Comparison of ENCODE assay signal across 25 cellular contexts in the genomic region with DNA sequence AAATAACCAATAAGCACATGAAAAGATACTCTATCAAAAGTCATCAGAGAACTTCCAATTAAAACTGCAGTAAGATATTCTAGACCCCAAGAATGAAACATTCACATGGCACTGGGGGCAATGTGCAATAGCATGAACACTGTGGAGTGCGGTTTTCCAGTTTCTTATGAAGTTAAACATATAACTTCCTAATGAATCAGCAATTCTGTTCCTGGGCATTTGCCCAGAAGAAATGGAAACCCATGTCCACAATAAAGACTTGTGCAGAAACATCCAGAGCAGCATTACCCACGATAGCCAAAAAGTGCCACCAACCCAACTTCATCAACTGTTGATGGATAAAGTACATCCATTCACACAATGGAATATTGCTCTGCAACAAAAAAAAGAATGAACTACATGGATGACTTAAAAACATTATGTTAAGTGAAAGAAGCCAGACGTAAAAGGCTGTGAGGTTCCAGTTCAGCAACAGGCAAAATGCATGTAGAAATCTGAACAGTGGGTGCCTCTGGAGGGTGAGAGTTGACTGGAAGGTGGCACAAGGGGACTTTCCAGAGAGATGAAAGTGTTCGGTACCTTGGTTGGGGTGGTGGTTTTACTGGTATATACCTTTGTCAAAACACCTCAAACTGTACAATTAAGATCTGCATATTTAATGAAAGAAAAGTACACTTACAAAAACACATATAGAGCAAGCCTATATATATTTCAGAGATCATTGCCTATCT.
DNase-seq lines count a peak whose midpoint lies in the region; ATAC-seq and TF ChIP-seq lines count a peak whose summit lies in the region.
"Had no signal": no experiment of that assay in that cellular context is flagged by ENCODE, and none has a peak within 500 bp of the region (broad histone marks: within the 10 kb centered on the region; RNA-seq: fewer than 3 reads in every experiment).

No MANE protein-coding gene starts in this region.

- H3K27ac Mint-ChIP-seq in activated CD4-positive, alpha-beta T cell treated with anti-CD3 and anti-CD28 coated beads for 36 hours = no peak overlapping the region
- H3K27ac Mint-ChIP-seq: CD4-positive, alpha-beta memory T cell had no signal

- H3K27me3 Mint-ChIP-seq in activated CD4-positive, alpha-beta T cell treated with anti-CD3 and anti-CD28 coated beads for 36 hours = peaks cover 19% of the 10 kb centered on the region

- no TSS peak for BruUV-seq in PC-3 (replicated peaks; lab: Mats Ljungman, UMichigan)

- POLR2A ChIA-PET in activated CD4-positive, alpha-beta T cell treated with anti-CD3 and anti-CD28 coated beads for 36 hours (lab: Charles Lee) = no interaction called here
- POLR2A ChIA-PET in PC-3 (lab: Charles Lee; ENCODE audit: unreplicated experiment) = no interaction called here

- H3F3A ChIP-seq in PC-3 (ENCODE audit: low read length, unreplicated experiment) = no peaks in the 10 kb centered on the region

- no peak for TF ChIP-seq POLR2A in esophagus muscularis mucosa (IDR thresholded peaks at IDR 0.05; ENCODE audit: low read depth)

- no peaks in the 10 kb centered on the region for H3K36me3 Mint-ChIP-seq in activated CD4-positive, alpha-beta T cell treated with anti-CD3 and anti-CD28 coated beads for 36 hours (ENCODE audit: low read depth)
- H3K36me3 Mint-ChIP-seq: CD4-positive, alpha-beta memory T cell; IgD-negative memory B cell had no signal

- H3K9me3 ChIP-seq in PC-3 (ENCODE audit: low read length) = no peaks in the 10 kb centered on the region
- no peaks in the 10 kb centered on the region for H3K9me3 ChIP-seq in esophagus muscularis mucosa
- H3K9me3 ChIP-seq: Caco-2, HAP-1, MG63, SK-N-SH had no signal

- H3K9me2 ChIP-seq in PC-3 (replicated peaks; ENCODE audit: low read length) = no peaks in the 10 kb centered on the region
- H3K9me2 ChIP-seq: SK-N-SH had no signal

- H3K36me3 ChIP-seq in PC-3 (ENCODE audit: low read depth, low read length) (no peaks in the 10 kb centered on the region), esophagus muscularis mucosa (no peaks in the 10 kb centered on the region)
- H3K36me3 ChIP-seq: BLaER1 treated with 17β-estradiol and CSF1 and Interleukin-3, amounts not matched to agents 10 nM and 100 nM; HAP-1; MG63 had no signal

- H3K4me3 Mint-ChIP-seq in activated CD4-positive, alpha-beta T cell treated with anti-CD3 and anti-CD28 coated beads for 36 hours = no peak overlapping the region
- H3K4me3 Mint-ChIP-seq: CD4-positive, alpha-beta memory T cell; IgD-negative memory B cell had no signal

- no peak overlapping the region for H2AFZ ChIP-seq in PC-3 (ENCODE audit: low read length)
- H2AFZ ChIP-seq: GM23248 had no signal

- no peaks in the 10 kb centered on the region for H3K9me3 Mint-ChIP-seq in activated CD4-positive, alpha-beta T cell treated with anti-CD3 and anti-CD28 coated beads for 36 hours (ENCODE audit: low read depth)
- H3K9me3 Mint-ChIP-seq: CD4-positive, alpha-beta memory T cell had no signal

- intact Hi-C loops in activated CD4-positive, alpha-beta T cell treated with anti-CD3 and anti-CD28 coated beads for 36 hours (cut with DNase I, micrococcal nuclease) = no loop called here
- intact Hi-C loops in PC-3 (cut with micrococcal nuclease) = no loop called here
- intact Hi-C loops in esophagus muscularis mucosa (cut with DNase I) = no loop called here

- no peaks in the 10 kb centered on the region for H4K20me1 ChIP-seq in PC-3 (ENCODE audit: low read length)
- H4K20me1 ChIP-seq: BLaER1 treated with 17β-estradiol and CSF1 and Interleukin-3, amounts not matched to agents 10 nM and 100 nM had no signal

- H3K27ac ChIP-seq in PC-3 (ENCODE audit: low read length) = no peak overlapping the region
- no peak overlapping the region for H3K27ac ChIP-seq in esophagus muscularis mucosa (replicated peaks in 1 of 4)
- H3K27ac ChIP-seq: 22Rv1; BLaER1 treated with 17β-estradiol and CSF1 and Interleukin-3, amounts not matched to agents 10 nM and 100 nM; GM23248; RWPE1 had no signal

- CTCF ChIA-PET in activated CD4-positive, alpha-beta T cell treated with anti-CD3 and anti-CD28 coated beads for 36 hours (lab: Charles Lee) = no interaction called here
- CTCF ChIA-PET in PC-3 (lab: Charles Lee) = no interaction called here

- peaks cover 2% of the 10 kb centered on the region for H3K4me1 Mint-ChIP-seq in activated CD4-positive, alpha-beta T cell treated with anti-CD3 and anti-CD28 coated beads for 36 hours
- H3K4me1 Mint-ChIP-seq: CD4-positive, alpha-beta memory T cell had no signal

- ATAC-seq in activated CD4-positive, alpha-beta T cell treated with anti-CD3 and anti-CD28 coated beads for 36 hours = peak; percentile 51
- ATAC-seq in PC-3 = no peak
- ATAC-seq in GM18511 (IDR thresholded peaks at IDR 0.05; ENCODE audit: unreplicated experiment) = no peak

- H3K79me2 ChIP-seq in PC-3 (ENCODE audit: low read length) = no peaks in the 10 kb centered on the region

- TF ChIP-seq CTCF in PC-3 (conservative IDR thresholded peaks at IDR 0.05; ENCODE audit: low read depth, low read length) (no peak), esophagus muscularis mucosa (IDR thresholded peaks at IDR 0.05) (no peak)

- no peak overlapping the region for H3K9ac ChIP-seq in PC-3 (ENCODE audit: low read length)
- H3K9ac ChIP-seq: BLaER1 treated with 17β-estradiol and CSF1 and Interleukin-3, amounts not matched to agents 10 nM and 100 nM; GM23248; SK-N-SH had no signal

- H3K4me2 ChIP-seq in PC-3 (ENCODE audit: low read length) = no peak overlapping the region
- H3K4me2 ChIP-seq: SK-N-SH had no signal

- no peak overlapping the region for H3K4me3 ChIP-seq in PC-3 (ENCODE audit: low read length)
- no peak overlapping the region for H3K4me3 ChIP-seq in esophagus muscularis mucosa
- H3K4me3 ChIP-seq: BLaER1 treated with 17β-estradiol and CSF1 and Interleukin-3, amounts not matched to agents 10 nM and 100 nM; GM23248; HAP-1; MG63 had no signal

- TF ChIP-seq EP300 in esophagus muscularis mucosa (IDR thresholded peaks at IDR 0.05) = no peak

- H3K4me1 ChIP-seq in PC-3 (ENCODE audit: insufficient read depth, low read length) (peaks cover 6% of the 10 kb centered on the region; the same call in 1 of the 2 replicates), esophagus muscularis mucosa (peaks cover 0 to 4% (median 0%) of the 10 kb centered on the region in 4 donors)
- H3K4me1 ChIP-seq: HAP-1 had no signal

- 84% methylated on average over 4 of the region's 4 CpGs for WGBS in esophagus muscularis mucosa

- DNase-seq in activated CD4-positive, alpha-beta T cell treated with anti-CD3 and anti-CD28 coated beads for 36 hours = peak; percentile 19
- no peak for DNase-seq in activated CD4-positive, alpha-beta T cell treated with anti-CD3 and anti-CD28 coated beads for 1 hour
- DNase-seq in PC-3 (peak; percentile 18), esophagus muscularis mucosa (ENCODE audit: extremely low spot score) (peak; percentile 57), SKM-1 (lab: John Stamatoyannopoulos, UW; ENCODE audit: unreplicated experiment) (no peak), H4 (ENCODE audit: low spot score) (no peak), NCI-H2196 (lab: John Stamatoyannopoulos, UW; ENCODE audit: unreplicated experiment) (no peak)
- DNase-seq: Caco-2; CD4-positive, alpha-beta memory T cell; GDM1; GM23248; Kasumi-1; MG63; NCI-H1048; NCI-H1417 treated with DMSO at 0.1 percent for 48 hours; NCI-H446 treated with DMSO at 0.1 percent for 48 hours; NCI-H526 treated with DMSO at 0.1 percent for 48 hours; SIG-M5; SK-N-SH had no signal

- no peaks in the 10 kb centered on the region for H3K27me3 ChIP-seq in PC-3 (ENCODE audit: low read length)
- H3K27me3 ChIP-seq in esophagus muscularis mucosa = no peaks in the 10 kb centered on the region
- H3K27me3 ChIP-seq: BLaER1 treated with 17β-estradiol and CSF1 and Interleukin-3, amounts not matched to agents 10 nM and 100 nM; MG63 had no signal

Comparison
In these comparisons a context has a peak if more than half of its experiments do, and no peak if none do; other contexts are left out.
1. DNase-seq: peak in activated CD4-positive, alpha-beta T cell treated with anti-CD3 and anti-CD28 coated beads for 36 hours (single experiment), PC-3 (single experiment) and esophagus muscularis mucosa (single experiment); none in activated CD4-positive, alpha-beta T cell treated with anti-CD3 and anti-CD28 coated beads for 1 hour (single experiment), SKM-1 (single experiment), H4 (single experiment) and NCI-H2196 (single experiment).